ENCODE assay signal across 20 cellular contexts in genomic region chr16:78058165-78058564, GRCh38. TPM values are rescaled to one million over a fixed set of nuclear protein-coding genes. Genes with fewer than 3 reads are reported as not detected.
"Had no signal": no experiment of that assay in that cellular context is flagged by ENCODE, and none has a peak within 500 bp of the region (broad histone marks: within the 10 kb centered on the region; RNA-seq: fewer than 3 reads in every experiment).

No MANE protein-coding gene starts in this region.

- H3K9me3 ChIP-seq: SJSA1 had no signal

- H3K36me3 ChIP-seq: SJSA1 had no signal

- DNase-seq: Kasumi-1, KG1, MV-4-11, NCI-H1048, NCI-H1105 treated with DMSO at 0.1 percent for 48 hours, NCI-H1417 treated with DMSO at 0.1 percent for 48 hours, NCI-H1694 treated with DMSO at 0.1 percent for 48 hours, NCI-H2029 treated with DMSO at 0.1 percent for 48 hours, NCI-H2171, NCI-H226, NCI-H446, NCI-H510A, NCI-H524 treated with DMSO at 0.1 percent for 48 hours, NCI-H69, Right ventricle myocardium superior, RPMI8226, SIG-M5 had no signal

- H3K4me3 ChIP-seq: SJSA1, SK-N-MC had no signal

- H3K4me1 ChIP-seq: SJSA1 had no signal

- H3K27me3 ChIP-seq: SJSA1 had no signal

- H3K27ac ChIP-seq: SJSA1, SK-N-MC had no signal

RNA-seq across cellular contexts. Expression of gene CLEC3A, which starts 35.8 kb away (rescaled TPM):
- total RNA-seq: MCF 10A, Right ventricle myocardium superior, SJSA1 had no signal
